In the genomic region with DNA sequence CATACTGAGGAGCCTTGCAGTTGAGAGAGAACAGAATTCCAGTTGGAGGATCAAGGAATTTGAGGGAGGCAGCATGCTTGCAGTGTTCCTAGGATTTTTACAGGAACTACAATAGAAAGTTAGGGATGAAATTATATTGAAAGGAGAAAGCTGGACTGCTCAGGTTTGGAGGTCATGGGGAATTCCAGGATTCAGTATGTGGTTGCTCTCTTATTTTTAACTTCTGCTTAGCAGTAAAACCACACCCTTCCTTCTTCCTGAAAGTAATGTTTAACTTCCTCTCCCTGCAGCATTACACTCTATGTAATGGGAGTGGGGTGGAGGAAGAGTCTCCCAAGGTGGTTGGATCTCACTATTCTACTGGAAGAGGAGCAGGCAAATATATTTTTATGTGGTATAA, we compare ENCODE assay signal across 8 cellular contexts. TPM values are rescaled to one million over a fixed set of nuclear protein-coding genes. Genes with fewer than 3 reads are reported as not detected.
A peak's percentile ranks its signal among the peaks of the same experiment; 100 is the strongest.
DNase-seq lines count a peak whose midpoint lies in the region; ATAC-seq, FAIRE-seq and TF ChIP-seq lines count a peak whose summit lies in the region.

No MANE protein-coding gene starts in this region.

- H3K4me1 Mint-ChIP-seq in CD14-positive monocyte: peaks cover 57% of the 10 kb centered on the region

- H3K27me3 Mint-ChIP-seq in CD14-positive monocyte (ENCODE audit: low read depth in 3 of 3): peaks cover 0 to 3% (median 3%) of the 10 kb centered on the region in 3 donors

- H3K4me3 ChIP-seq in HL-60 (replicated peaks; ENCODE audit: insufficient read depth, low read length) (peak overlapping the region; percentile 22), GM12878 (no peak overlapping the region), mucosa of rectum (ENCODE audit: low read length in 2 of 2) (peak overlapping the region; percentile 52 to 59)

- H3K27ac Mint-ChIP-seq in CD14-positive monocyte: peak overlapping the region; percentile 97 to 99 (median 98)

- in situ Hi-C loops in GM12878 (cut with MboI): no loop called here

- peaks cover 8 to 12% of the 10 kb centered on the region in 2 experiments; a peak in 3 of 4 replicates for H3K36me3 ChIP-seq in GM12878 (ENCODE audit: control insufficient read depth in 2 of 2, insufficient read depth in 2 of 2, low read length in 1 of 2)
- H3K36me3 ChIP-seq in mucosa of rectum (ENCODE audit: control insufficient read depth in 2 of 2, insufficient read depth in 2 of 2, low read length in 2 of 2): peaks cover 24 to 25% of the 10 kb centered on the region in 2 donors

- H3K4me1 ChIP-seq in GM12878 (ENCODE audit: control insufficient read depth, insufficient read depth, low read length) (peaks cover 39% of the 10 kb centered on the region), mucosa of rectum (ENCODE audit: control insufficient read depth in 2 of 2, insufficient read depth in 2 of 2, low read length in 2 of 2) (peaks cover 45 to 52% of the 10 kb centered on the region in 2 donors)

- TF ChIP-seq CTCF in CD14-positive monocyte (IDR thresholded peaks at IDR 0.05): no peak
- no peak for TF ChIP-seq CTCF in HL-60 (IDR thresholded peaks at IDR 0.05; ENCODE audit: insufficient read depth, low read length)
- TF ChIP-seq CTCF in GM12878 (IDR thresholded peaks at IDR 0.05 in 2 of 3, conservative IDR thresholded peaks at IDR 0.05 in 1 of 3; ENCODE audit: control insufficient read depth in 2 of 3, extremely low read depth in 1 of 3, insufficient read depth in 1 of 3, low read depth in 3 of 3, low read length in 3 of 3): no peak

- peak overlapping the region; percentile 48 for H3K9ac ChIP-seq in GM12878 (ENCODE audit: control insufficient read depth, insufficient read depth, low read length)
- H3K9ac ChIP-seq in mucosa of rectum (ENCODE audit: low read depth in 1 of 2, low read length in 2 of 2): peak overlapping the region; percentile 57 to 65

- POLR2A ChIA-PET in GM12878 (lab: Charles Lee): interaction anchor here (0.7 to 2.9 kb wide), 5 partner anchors 30 to 230 kb away, joined by 3 to 12 read pairs (median 6); partner anchors contain the start of genes CTNND1 and SELENOH

- H3K4me2 ChIP-seq in GM12878 (ENCODE audit: control insufficient read depth, insufficient read depth): peak overlapping the region; percentile 58

- no peak for FAIRE-seq in GM12878 (lab: Jason Lieb, UNC)

- RAD21 ChIA-PET in GM12878 (lab: Charles Lee; ENCODE audit: unreplicated experiment): interaction anchor here (3.4 kb wide), 1 partner anchor 29 kb away, joined by 26 read pairs; the partner anchor contains the start of gene CTNND1

- H3K4me3 Mint-ChIP-seq in CD14-positive monocyte: peak overlapping the region; percentile 70 to 89

- SMC1A ChIA-PET in GM12878 (lab: Charles Lee; ENCODE audit: uncharacterized antibody, unreplicated experiment): interaction anchor here (0.7 to 13.0 kb wide), 3 partner anchors 8 to 30 kb away, joined by 3 to 197 read pairs (median 6); partner anchors contain the start of gene CTNND1

- H3K27me3 ChIP-seq in HL-60 (ENCODE audit: insufficient read depth, poor library complexity, severe bottlenecking): no peaks in the 10 kb centered on the region
- no peaks in the 10 kb centered on the region for H3K27me3 ChIP-seq in GM12878 (replicated peaks in 1 of 2; ENCODE audit: control insufficient read depth in 2 of 2, insufficient read depth in 2 of 2, low read length in 1 of 2)
- no peaks in the 10 kb centered on the region for H3K27me3 ChIP-seq in mucosa of rectum (ENCODE audit: control insufficient read depth in 2 of 2, insufficient read depth in 2 of 2, low read length in 2 of 2)

- intact Hi-C loops in CD14-positive monocyte (cut with micrococcal nuclease) (loop anchor here in 1 of 2 donors (2.0 to 10.0 kb wide), 3 partner anchors 52 to 782 kb away; partner anchors contain the start of genes LPXN, SELENOH and ZFP91), GM12878 (cut with micrococcal nuclease; ENCODE audit: unreplicated experiment) (loop anchor here (2.0 kb wide), 2 partner anchors 30 to 126 kb away; no protein-coding TSS in a partner anchor)

- BruUV-seq in GM12878 (replicated peaks; lab: Mats Ljungman, UMichigan): no TSS peak

- no peak overlapping the region for H2AFZ ChIP-seq in GM12878 (ENCODE audit: control insufficient read depth, low read depth, low read length)

- ATAC-seq in GM12878 (peak; percentile 27), HG03460 (IDR thresholded peaks at IDR 0.05; ENCODE audit: unreplicated experiment) (no peak), HG03520 (IDR thresholded peaks at IDR 0.05; ENCODE audit: unreplicated experiment) (no peak)

- no peaks in the 10 kb centered on the region for H3K9me3 Mint-ChIP-seq in CD14-positive monocyte

- DNase-seq in CD14-positive monocyte (ENCODE audit: low spot score) (peak; percentile 52), HL-60 (ENCODE audit: low read depth in 1 of 2, low spot score in 1 of 2) (peak in 1 of 2 experiments; percentile 50), GM12878 (ENCODE audit: low read depth, low spot score) (no peak), NCI-H69 (lab: John Stamatoyannopoulos, UW) (no peak), NCI-H1417 (lab: John Stamatoyannopoulos, UW) (no peak)

- no peaks in the 10 kb centered on the region for H4K20me1 ChIP-seq in GM12878 (ENCODE audit: control insufficient read depth, insufficient read depth)

- no peak for TF ChIP-seq RAD21 in GM12878 (IDR thresholded peaks at IDR 0.05; ENCODE audit: insufficient read depth, low read depth, low read length)

- peaks cover 37 to 42% of the 10 kb centered on the region in 2 donors for H3K36me3 Mint-ChIP-seq in CD14-positive monocyte

- H3K27ac ChIP-seq in HL-60 (replicated peaks) (peak overlapping the region; percentile 50), GM12878 (ENCODE audit: control insufficient read depth, insufficient read depth) (peak overlapping the region; percentile 52), mucosa of rectum (ENCODE audit: low read depth in 2 of 2, low read length in 2 of 2) (peak overlapping the region; percentile 82 to 96)

- CTCF ChIA-PET in GM12878 (lab: Yijun Ruan, JAX): interaction anchor here (0.7 to 2.1 kb wide), 8 partner anchors 9 to 299 kb away, joined by 3 to 8 read pairs (median 4); partner anchors contain the start of genes BTBD18 and CTNND1

- TF ChIP-seq EP300 in GM12878 (IDR thresholded peaks at IDR 0.05; ENCODE audit: borderline replicate concordance in 1 of 2, control insufficient read depth in 1 of 2, low read depth in 2 of 2, low read length in 2 of 2): no peak

- H3K9me3 ChIP-seq in GM12878 (replicated peaks; ENCODE audit: control insufficient read depth, insufficient read depth, low read length) (no peaks in the 10 kb centered on the region), mucosa of rectum (ENCODE audit: control insufficient read depth in 2 of 2, low read length in 2 of 2) (no peaks in the 10 kb centered on the region)

- TF ChIP-seq POLR2A in GM12878 (IDR thresholded peaks at IDR 0.05; ENCODE audit: low read depth, low read length): no peak

- H3K79me2 ChIP-seq in GM12878 (ENCODE audit: control insufficient read depth, insufficient read depth, low read length): peaks cover 56% of the 10 kb centered on the region

RNA-seq across cellular contexts. Expression of gene CTNND1, which starts 31.3 kb away (rescaled TPM):
- polyA plus RNA-seq in CD14-positive monocyte: 10 to 100 TPM; 10.8 to 13.7 TPM
- total RNA-seq in GM12878 (2013; cell fraction: nucleolus; rRNA removed): 258 and 263 TPM in 2 replicates
- 30.2 and 32.1 TPM in 2 replicates for total RNA-seq in GM12878 (2014; rRNA removed)
- 30.2 and 30.4 TPM in 2 replicates for total RNA-seq in GM12878 (2014; rRNA removed; fragmentation: Illumina TruSeq; extraction: Trizol)
- 43.5 and 44.2 TPM in 2 replicates for total RNA-seq in GM12878 (2021)
- polyA plus RNA-seq in GM12878 (2011; ENCODE audit: low read depth): 13.8 TPM
- polyA plus RNA-seq in GM12878 (2011; rRNA removed): 70.0 and 72.9 TPM in 2 replicates
- polyA plus RNA-seq in GM12878 (2011; cell fraction: cytosol; rRNA removed): 46.2 and 50.4 TPM in 2 replicates
- 110 and 114 TPM in 2 replicates for polyA plus RNA-seq in GM12878 (2011; cell fraction: nucleus; rRNA removed)
- polyA plus RNA-seq in GM12878 (2012): 19.6 and 26.5 TPM in 2 replicates
- 35.4 and 43.1 TPM in 2 replicates for polyA plus RNA-seq in GM12878 (2014; fragmentation: Illumina TruSeq; extraction: Trizol)
- 1 to 10 TPM; 4.7 to 6.5 TPM for polyA plus RNA-seq in GM12878 (2014; fragmentation: Nextera tagmentation; extraction: Ambion mirVana)
- polyA plus RNA-seq in GM12878 (2014; rRNA removed): 25.8 and 27.7 TPM in 2 replicates
- 10 to 100 TPM; 29.5 to 29.8 TPM for polyA plus RNA-seq in GM12878 (2016; fragmentation: Nextera tagmentation; extraction: Ambion mirVana)
- polyA minus RNA-seq in GM12878 (2011; rRNA and poly(A)+ RNA removed): 120 and 124 TPM in 2 replicates
- 55.7 and 58.4 TPM in 2 replicates for polyA minus RNA-seq in GM12878 (2011; cell fraction: cytosol; rRNA and poly(A)+ RNA removed)
- polyA minus RNA-seq in GM12878 (2011; cell fraction: nucleus; rRNA and poly(A)+ RNA removed): 50.4 and 61.5 TPM in 2 replicates

RNA-seq across cellular contexts. Expression of gene BTBD18, which starts 41.3 kb away (rescaled TPM):
- polyA plus RNA-seq in CD14-positive monocyte: under 1 TPM in 1 of 2 donors, not detected in 1; 0.10 TPM
- total RNA-seq in GM12878 (2013; cell fraction: nucleolus; rRNA removed): not detected in 2 replicates
- 0.05 TPM in 1 of 2 replicates, not detected in the other for total RNA-seq in GM12878 (2014; rRNA removed)
- not detected in 2 replicates for total RNA-seq in GM12878 (2014; rRNA removed; fragmentation: Illumina TruSeq; extraction: Trizol)
- not detected in 2 replicates for total RNA-seq in GM12878 (2021)
- polyA plus RNA-seq in GM12878 (2011; ENCODE audit: low read depth): 0.16 TPM
- polyA plus RNA-seq in GM12878 (2011; rRNA removed): not detected in 2 replicates
- not detected in 2 replicates for polyA plus RNA-seq in GM12878 (2011; cell fraction: cytosol; rRNA removed)
- not detected in 2 replicates for polyA plus RNA-seq in GM12878 (2011; cell fraction: nucleus; rRNA removed)
- polyA plus RNA-seq in GM12878 (2012): 0.21 and 0.26 TPM in 2 replicates
- polyA plus RNA-seq in GM12878 (2014; fragmentation: Illumina TruSeq; extraction: Trizol): not detected in 2 replicates
- under 1 TPM; 0.05 to 0.11 TPM for polyA plus RNA-seq in GM12878 (2014; fragmentation: Nextera tagmentation; extraction: Ambion mirVana)
- polyA plus RNA-seq in GM12878 (2014; rRNA removed): not detected in 2 replicates
- under 1 TPM; 0.28 to 0.58 TPM for polyA plus RNA-seq in GM12878 (2016; fragmentation: Nextera tagmentation; extraction: Ambion mirVana)
- not detected in 2 replicates for polyA minus RNA-seq in GM12878 (2011; rRNA and poly(A)+ RNA removed)
- polyA minus RNA-seq in GM12878 (2011; cell fraction: cytosol; rRNA and poly(A)+ RNA removed): not detected in 2 replicates
- polyA minus RNA-seq in GM12878 (2011; cell fraction: nucleus; rRNA and poly(A)+ RNA removed): not detected in 2 replicates

RNA-seq across cellular contexts. Expression of gene SELENOH, which starts 51.6 kb away (rescaled TPM):
- polyA plus RNA-seq in CD14-positive monocyte: 100 to 1,000 TPM; 206 to 260 TPM
- 79.2 and 86.8 TPM in 2 replicates for total RNA-seq in GM12878 (2013; cell fraction: nucleolus; rRNA removed)
- total RNA-seq in GM12878 (2014; rRNA removed): 223 and 232 TPM in 2 replicates
- total RNA-seq in GM12878 (2014; rRNA removed; fragmentation: Illumina TruSeq; extraction: Trizol): 74.4 and 86.2 TPM in 2 replicates
- total RNA-seq in GM12878 (2021): 261 and 269 TPM in 2 replicates
- 158 TPM for polyA plus RNA-seq in GM12878 (2011; ENCODE audit: low read depth)
- polyA plus RNA-seq in GM12878 (2011; rRNA removed): 169 and 210 TPM in 2 replicates
- 235 and 244 TPM in 2 replicates for polyA plus RNA-seq in GM12878 (2011; cell fraction: cytosol; rRNA removed)
- 123 and 124 TPM in 2 replicates for polyA plus RNA-seq in GM12878 (2011; cell fraction: nucleus; rRNA removed)
- polyA plus RNA-seq in GM12878 (2012): 179 and 212 TPM in 2 replicates
- 25.7 and 39.3 TPM in 2 replicates for polyA plus RNA-seq in GM12878 (2014; fragmentation: Illumina TruSeq; extraction: Trizol)
- polyA plus RNA-seq in GM12878 (2014; fragmentation: Nextera tagmentation; extraction: Ambion mirVana): 100 to 1,000 TPM in 1 of 2 experiments, 10 to 100 TPM in 1; 20.3 to 101 TPM
- 277 and 283 TPM in 2 replicates for polyA plus RNA-seq in GM12878 (2014; rRNA removed)
- 100 to 1,000 TPM; 454 to 458 TPM for polyA plus RNA-seq in GM12878 (2016; fragmentation: Nextera tagmentation; extraction: Ambion mirVana)
- polyA minus RNA-seq in GM12878 (2011; rRNA and poly(A)+ RNA removed): 33.4 and 40.6 TPM in 2 replicates
- polyA minus RNA-seq in GM12878 (2011; cell fraction: cytosol; rRNA and poly(A)+ RNA removed): 27.4 and 31.6 TPM in 2 replicates
- polyA minus RNA-seq in GM12878 (2011; cell fraction: nucleus; rRNA and poly(A)+ RNA removed): 45.9 and 63.9 TPM in 2 replicates
